8 cellular contexts compared by ENCODE assay signal in the genomic region with DNA sequence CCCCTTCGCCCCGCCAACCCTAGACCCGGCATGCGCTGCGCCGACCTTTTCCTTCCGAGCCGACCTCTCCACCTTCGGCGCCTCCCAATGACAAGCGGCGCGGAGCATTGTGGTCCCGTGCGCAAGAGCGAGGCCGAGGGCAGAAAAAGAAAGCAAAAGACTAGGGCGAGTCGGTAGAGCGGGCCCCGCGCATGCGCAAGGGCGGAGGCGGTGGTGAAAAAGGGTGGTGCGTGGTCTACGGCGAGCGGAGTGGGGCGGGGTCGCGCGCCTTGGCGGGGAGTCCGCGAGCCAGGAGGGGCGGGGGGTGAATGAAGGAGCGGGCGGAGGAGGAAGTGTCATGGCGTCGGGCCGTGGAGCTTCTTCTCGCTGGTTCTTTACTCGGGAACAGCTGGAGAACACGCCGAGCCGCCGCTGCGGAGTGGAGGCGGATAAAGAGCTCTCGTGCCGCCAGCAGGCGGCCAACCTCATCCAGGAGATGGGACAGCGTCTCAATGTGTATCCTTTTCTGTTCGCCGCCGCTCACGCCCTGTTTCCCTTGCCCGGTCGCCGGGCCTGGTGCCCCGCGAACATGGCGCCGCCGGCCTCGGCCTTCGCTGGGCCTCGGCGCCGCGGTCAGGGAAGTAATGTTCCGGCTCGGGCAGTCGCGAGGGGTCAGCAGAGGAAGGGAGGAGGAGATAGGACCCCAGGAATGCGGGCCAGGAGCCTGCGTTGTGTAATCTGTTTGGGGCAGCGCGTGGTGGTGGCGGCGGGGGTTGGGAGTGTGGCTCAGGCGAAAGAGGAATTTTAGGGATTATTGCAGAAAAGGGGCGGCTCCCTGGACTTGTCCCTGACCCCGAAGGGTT. TPM values are rescaled to one million over a fixed set of nuclear protein-coding genes. Genes with fewer than 3 reads are reported as not detected.
DNase-seq lines count a peak whose midpoint lies in the region; ATAC-seq, FAIRE-seq and TF ChIP-seq lines count a peak whose summit lies in the region.

A gene (plus strand): TSS at position 305 of the 842 bp plus-strand sequence. CDS start 33 bp downstream, at position 338.

- TF ChIP-seq CTCF in kidney epithelial cell (IDR thresholded peaks at IDR 0.05; ENCODE audit: insufficient read depth, low read length, poor library complexity, severe bottlenecking) = no peak

- no peaks in the 10 kb centered on the region for H3K27me3 ChIP-seq in kidney epithelial cell (ENCODE audit: control insufficient read depth, insufficient read depth, low read length)

- H3K36me3 ChIP-seq in kidney epithelial cell (ENCODE audit: control insufficient read depth, insufficient read depth, low read length) = no peaks in the 10 kb centered on the region

- peak within 1 kb of the TSS; percentile 94 for H3K27ac ChIP-seq in cingulate gyrus (ENCODE audit: low read depth, low read length)

- H3K4me3 ChIP-seq in kidney epithelial cell (ENCODE audit: low read depth, low read length) = peak within 1 kb of the TSS; percentile 100

- peak; percentile 74 for ATAC-seq in HG03457 (IDR thresholded peaks at IDR 0.05; ENCODE audit: unreplicated experiment)

- FAIRE-seq in GM19239 (lab: Jason Lieb, UNC) = peak; percentile 99

- peak; percentile 98 for DNase-seq in Ammon's horn (ENCODE audit: low spot score)
- DNase-seq in GM19239 (ENCODE audit: insufficient read length, low spot score) = peak; percentile 75
- DNase-seq in NCI-H524 treated with DMSO at 0.1 percent for 48 hours (lab: John Stamatoyannopoulos, UW) = peak; percentile 94
- peak; percentile 99 for DNase-seq in activated CD4-positive, alpha-beta T cell treated with anti-CD3 and anti-CD28 coated beads for 4 hours
- peak; percentile 91 for DNase-seq in kidney epithelial cell (ENCODE audit: low read depth)
- peak; percentile 98 to 99 for DNase-seq in stimulated activated CD4-positive, alpha-beta T cell treated with anti-CD3 and anti-CD28 coated beads, Interleukin-15, amount 100 ng/mL, for 48 hours (ENCODE audit: low read depth in 2 of 2)

RNA-seq across cellular contexts. Expression of the gene that starts here (rescaled TPM):
- total RNA-seq in kidney epithelial cell = 16.8 and 19.2 TPM in 2 replicates

Comparison
In these comparisons a context has a peak if more than half of its experiments do, and no peak if none do; other contexts are left out.
1. Peak in every context shown above with its lines: DNase-seq, ATAC-seq, H3K4me3 ChIP-seq and H3K27ac ChIP-seq.